33 cellular contexts compared by ENCODE assay signal in the genomic region with DNA sequence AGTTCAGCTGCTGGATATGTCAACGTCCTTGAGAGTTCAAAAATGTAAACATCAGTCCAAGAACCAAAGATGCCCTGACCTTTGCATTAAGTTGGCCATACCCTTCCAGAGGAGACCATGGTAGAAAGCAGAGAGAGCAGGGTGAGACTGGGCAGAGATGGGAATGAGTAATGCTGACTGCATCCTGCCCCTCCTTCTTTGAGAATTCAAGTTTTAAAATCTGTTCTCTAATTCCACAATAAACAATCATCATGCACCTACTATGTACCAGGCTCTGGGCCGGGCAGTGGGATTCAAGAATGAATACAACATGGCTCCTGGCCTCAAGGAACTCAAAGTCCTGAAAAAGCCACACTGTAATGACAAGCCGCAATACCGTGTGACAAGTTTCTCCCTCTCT. TPM values are rescaled to one million over a fixed set of nuclear protein-coding genes. Genes with fewer than 3 reads are reported as not detected.
DNase-seq lines count a peak whose midpoint lies in the region; ATAC-seq and TF ChIP-seq lines count a peak whose summit lies in the region.
"Had no signal": no experiment of that assay in that cellular context is flagged by ENCODE, and none has a peak within 500 bp of the region (broad histone marks: within the 10 kb centered on the region; RNA-seq: fewer than 3 reads in every experiment).

No MANE protein-coding gene starts in this region.

- H3K4me1 ChIP-seq in adipocyte (ENCODE audit: control insufficient read depth, insufficient read depth, low read length) (peaks cover 5% of the 10 kb centered on the region), foreskin keratinocyte (peaks cover 7% of the 10 kb centered on the region)
- H3K4me1 ChIP-seq: BLaER1, right atrium auricular region, SJSA1, spleen, uterus had no signal

- no peaks in the 10 kb centered on the region for H3K9me3 ChIP-seq in adipocyte (ENCODE audit: control insufficient read depth, low read length)
- H3K9me3 ChIP-seq: BLaER1, right atrium auricular region, SJSA1, spleen, thoracic aorta, uterus had no signal

- peak overlapping the region; percentile 25 for H3K27ac ChIP-seq in foreskin keratinocyte
- H3K27ac ChIP-seq: BLaER1, right atrium auricular region, SJSA1, spleen, thoracic aorta, uterus had no signal

- H3K4me3 ChIP-seq in AG10803 (ENCODE audit: low read length) (no peak overlapping the region), adipocyte (ENCODE audit: low read length) (no peak overlapping the region)
- H3K4me3 ChIP-seq: BLaER1, right atrium auricular region, SJSA1, spleen, thoracic aorta, uterus had no signal

- no peaks in the 10 kb centered on the region for H3K36me3 ChIP-seq in adipocyte (ENCODE audit: control insufficient read depth, insufficient read depth, low read length, severe bottlenecking)
- H3K36me3 ChIP-seq: BLaER1, right atrium auricular region, SJSA1, spleen, thoracic aorta, uterus had no signal

- DNase-seq in AG10803 (ENCODE audit: low read depth) (peak; percentile 17), HS-5 (ENCODE audit: low read depth) (peak; percentile 18), adipocyte (ENCODE audit: low read depth) (no peak), foreskin keratinocyte (peak in 1 of 2 donors; percentile 71), H4 (ENCODE audit: low spot score) (no peak), HUDEP-2 (lab: John Stamatoyannopoulos, UW; ENCODE audit: unreplicated experiment in 76 of 76) (no peak)
- DNase-seq in activated CD4-positive, CD25-positive, alpha-beta regulatory T cell treated with anti-CD3 and anti-CD28 coated beads, Interleukin-2, amount 50 U/mL, for 72 hours, result no peak
- DNase-seq: ACHN; activated CD4-positive, alpha-beta T cell treated with anti-CD3 and anti-CD28 coated beads, Interleukin-2, amount 10 ng/mL, durations not matched to agents 7 days and 5 days; activated effector memory CD4-positive, alpha-beta T cell treated with Interleukin-2 at 50 U/mL for 16 hours; activated T-cell treated with anti-CD3 and anti-CD28 coated beads, Interleukin-2, amount 50 U/mL, for 1 hour; anterior cingulate cortex; COR-L47; DMS79; head of caudate nucleus; Kasumi-1; kidney; NCI-H1048; NCI-H446 treated with DMSO at 0.1 percent for 48 hours; NCI-H774; posterior cingulate gyrus; spleen; stimulated activated CD4-positive, alpha-beta T cell treated with anti-CD3 and anti-CD28 coated beads, Interleukin-2, amount 100 ng/mL, for 24 hours; stimulated activated CD8-positive, alpha-beta memory T cell treated with anti-CD3 and anti-CD28 coated beads, Interleukin-4, amount 100 ng/mL, for 48 hours; uterus had no signal

- ATAC-seq in foreskin keratinocyte (peak; percentile 76), HG03469 (IDR thresholded peaks at IDR 0.05; ENCODE audit: unreplicated experiment) (no peak)
- ATAC-seq: WTC11 had no signal

- no peaks in the 10 kb centered on the region for H3K27me3 ChIP-seq in adipocyte (replicated peaks; ENCODE audit: control insufficient read depth, insufficient read depth, low read length)
- H3K27me3 ChIP-seq in foreskin keratinocyte, result peaks cover 7% of the 10 kb centered on the region
- H3K27me3 ChIP-seq: BLaER1, right atrium auricular region, SJSA1, uterus had no signal

- H3K9ac ChIP-seq in adipocyte (ENCODE audit: low read length), result peak overlapping the region; percentile 20
- H3K9ac ChIP-seq: BLaER1 had no signal

- no peak for TF ChIP-seq CTCF in AG10803 (conservative IDR thresholded peaks at IDR 0.05; ENCODE audit: low read length)
- no peak for TF ChIP-seq CTCF in foreskin keratinocyte (conservative IDR thresholded peaks at IDR 0.05)

RNA-seq across cellular contexts. Expression of a gene that starts 3.9 kb away (rescaled TPM):
- not detected in 2 replicates for total RNA-seq in foreskin keratinocyte
- not detected in 2 replicates for polyA plus RNA-seq in foreskin keratinocyte
- total RNA-seq in H4 (2014; rRNA removed; shearing (Covaris generic)), result not detected in 2 replicates
- total RNA-seq: activated CD4-positive, alpha-beta T cell treated with anti-CD3 and anti-CD28 coated beads, Interleukin-2, amount 10 ng/mL, durations not matched to agents 7 days and 5 days; right atrium auricular region; RPMI7951; SJSA1; thoracic aorta had no signal

RNA-seq across cellular contexts. Expression of a gene that starts 50.3 kb away (rescaled TPM):
- not detected in 2 replicates for total RNA-seq in foreskin keratinocyte
- polyA plus RNA-seq in foreskin keratinocyte, result not detected in 2 replicates
- total RNA-seq in H4 (2014; rRNA removed; shearing (Covaris generic)), result not detected in 2 replicates
- total RNA-seq: activated CD4-positive, alpha-beta T cell treated with anti-CD3 and anti-CD28 coated beads, Interleukin-2, amount 10 ng/mL, durations not matched to agents 7 days and 5 days; kidney; myocyte; right atrium auricular region; SJSA1; spleen; thoracic aorta had no signal

Comparison
In these comparisons a context has a peak if more than half of its experiments do, and no peak if none do; other contexts are left out.
1. DNase-seq: peak in AG10803 (single experiment) and HS-5 (single experiment); none in adipocyte (single experiment), H4 (single experiment), activated CD4-positive, CD25-positive, alpha-beta regulatory T cell treated with anti-CD3 and anti-CD28 coated beads, Interleukin-2, amount 50 U/mL, for 72 hours (single experiment) and HUDEP-2 (0 of 76).